In genomic region chr19:19154768-19155494, GRCh38 we compare ENCODE assay signal across 22 cellular contexts. TPM values are rescaled to one million over a fixed set of nuclear protein-coding genes. Genes with fewer than 3 reads are reported as not detected.
"Had no signal": no experiment of that assay in that cellular context is flagged by ENCODE, and none has a peak within 500 bp of the region (broad histone marks: within the 10 kb centered on the region; RNA-seq: fewer than 3 reads in every experiment).

No MANE protein-coding gene starts in this region.

- H3K27ac Mint-ChIP-seq: activated naive CD4-positive, alpha-beta T cell treated with anti-CD3 and anti-CD28 coated beads for 36 hours; effector memory CD8-positive, alpha-beta T cell; T-helper 2 cell treated with Interferon-gamma antibody and Interleukin-4, amounts not matched to agents 5 μg/mL and 100 μg/mL, for 36 hours had no signal

- H3K9me3 ChIP-seq: heart left ventricle, lower lobe of right lung, neutrophil, suprapubic skin had no signal

- H3K9me3 Mint-ChIP-seq: activated naive CD4-positive, alpha-beta T cell treated with anti-CD3 and anti-CD28 coated beads for 36 hours; effector memory CD8-positive, alpha-beta T cell; T-helper 2 cell treated with Interferon-gamma antibody and Interleukin-4, amounts not matched to agents 5 μg/mL and 100 μg/mL, for 36 hours had no signal

- FAIRE-seq: astrocyte, bronchial epithelial cell, frontal cortex had no signal

- ATAC-seq: activated CD4-positive, CD25-positive, alpha-beta regulatory T cell treated with anti-CD3 and anti-CD28 coated beads, Interleukin-2, amount 50 U/mL, for 24 hours; effector memory CD8-positive, alpha-beta T cell; heart left ventricle; left cardiac atrium; naive thymus-derived CD4-positive, alpha-beta T cell; stimulated activated naive CD8-positive, alpha-beta T cell treated with anti-CD3 and anti-CD28 coated beads, Interleukin-15, Interleukin-2, amounts not matched to agents 100 U/mL and 50 U/mL, for 24 hours had no signal

- H3K4me1 ChIP-seq: heart left ventricle, lower lobe of right lung, suprapubic skin had no signal

- H3K27me3 ChIP-seq: heart left ventricle, neutrophil, suprapubic skin had no signal

- H3K36me3 ChIP-seq: lower lobe of right lung, suprapubic skin had no signal

- DNase-seq: activated naive CD4-positive, alpha-beta T cell treated with anti-CD3 and anti-CD28 coated beads for 36 hours; activated T-cell treated with anti-CD3 and anti-CD28 coated beads for 4 hours; dermis blood vessel endothelial cell; effector memory CD8-positive, alpha-beta T cell; heart left ventricle; left cardiac atrium; lower lobe of right lung; naive thymus-derived CD4-positive, alpha-beta T cell; posterior cingulate gyrus; stimulated activated CD4-positive, alpha-beta T cell treated with anti-CD3 and anti-CD28 coated beads, Interleukin-15, amount 100 ng/mL, for 24 hours; stimulated activated CD4-positive, alpha-beta T cell treated with anti-CD3 and anti-CD28 coated beads, Interleukin-4, amount 100 ng/mL, for 1 hour; stimulated activated naive CD8-positive, alpha-beta T cell treated with anti-CD3 and anti-CD28 coated beads, Interleukin-15, Interleukin-2, amounts not matched to agents 100 U/mL and 50 U/mL, for 24 hours; trophoblast cell had no signal

- H3K27ac ChIP-seq: epithelial cell of prostate, heart left ventricle, lower lobe of right lung, neutrophil, skin epidermis, suprapubic skin had no signal

- H3K27me3 Mint-ChIP-seq: effector memory CD8-positive, alpha-beta T cell; naive thymus-derived CD4-positive, alpha-beta T cell had no signal

- H3K4me3 Mint-ChIP-seq: activated naive CD4-positive, alpha-beta T cell treated with anti-CD3 and anti-CD28 coated beads for 36 hours; effector memory CD8-positive, alpha-beta T cell; naive thymus-derived CD4-positive, alpha-beta T cell; T-helper 2 cell treated with Interferon-gamma antibody and Interleukin-4, amounts not matched to agents 5 μg/mL and 100 μg/mL, for 36 hours had no signal

- H3K4me3 ChIP-seq: heart left ventricle, lower lobe of right lung, skin epidermis, suprapubic skin had no signal

RNA-seq across cellular contexts. Expression of gene MEF2B, which starts 15.1 kb away (rescaled TPM):
- total RNA-seq: frontal cortex had no signal
